In the genomic region with DNA sequence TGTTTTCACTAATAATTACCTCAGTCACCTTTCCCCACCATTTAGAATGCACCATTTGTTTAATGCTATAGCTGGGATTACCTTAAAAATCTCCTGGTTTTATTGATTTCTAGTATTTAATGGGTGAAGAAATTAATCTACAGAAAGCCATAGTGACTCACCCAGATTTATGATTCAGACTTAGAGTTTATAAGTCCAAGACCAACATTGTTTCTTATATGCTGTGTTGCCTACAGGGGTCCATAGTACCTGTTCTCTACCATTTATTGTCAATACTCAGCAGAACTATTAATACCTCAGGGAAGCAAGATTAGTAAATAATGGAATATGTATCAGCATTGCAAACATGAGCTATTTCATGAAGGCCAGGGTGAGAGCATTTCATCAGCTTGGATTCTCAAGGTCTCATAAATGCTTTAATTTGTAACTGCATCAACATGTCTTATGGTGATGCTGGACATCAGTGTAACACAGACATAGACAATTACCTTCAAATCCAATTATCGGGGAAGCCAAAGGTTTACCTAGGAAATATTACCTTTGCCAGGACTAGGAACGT, we compare ENCODE assay signal across 14 cellular contexts. TPM values are rescaled to one million over a fixed set of nuclear protein-coding genes. Genes with fewer than 3 reads are reported as not detected.
A peak's percentile ranks its signal among the peaks of the same experiment; 100 is the strongest.
DNase-seq lines count a peak whose midpoint lies in the region; ATAC-seq and TF ChIP-seq lines count a peak whose summit lies in the region.
"Had no signal": no experiment of that assay in that cellular context is flagged by ENCODE, and none has a peak within 500 bp of the region (broad histone marks: within the 10 kb centered on the region; RNA-seq: fewer than 3 reads in every experiment).

No MANE protein-coding gene starts in this region.

- ATAC-seq in PC-3 (peak; percentile 34), foreskin keratinocyte (no peak), GM21786 (IDR thresholded peaks at IDR 0.05; ENCODE audit: unreplicated experiment) (no peak)

- H3K9me2 ChIP-seq in PC-3 (replicated peaks; ENCODE audit: low read length) (no peaks in the 10 kb centered on the region), Karpas-422 (replicated peaks; ENCODE audit: insufficient read depth, low read length) (no peaks in the 10 kb centered on the region)

- POLR2A ChIA-PET in PC-3 (lab: Charles Lee; ENCODE audit: unreplicated experiment) = no interaction called here

- no peak overlapping the region for H2AFZ ChIP-seq in PC-3 (ENCODE audit: low read length)
- H2AFZ ChIP-seq in osteoblast (ENCODE audit: low read length) = no peak overlapping the region
- no peak overlapping the region for H2AFZ ChIP-seq in Karpas-422 (ENCODE audit: low read length)
- H2AFZ ChIP-seq: GM23248 had no signal

- H3K9me3 ChIP-seq in PC-3 (ENCODE audit: low read length) (no peaks in the 10 kb centered on the region), endocrine pancreas (ENCODE audit: control insufficient read depth, low read length) (no peaks in the 10 kb centered on the region), osteoblast (ENCODE audit: low read depth, low read length) (no peaks in the 10 kb centered on the region), Karpas-422 (ENCODE audit: low read length) (no peaks in the 10 kb centered on the region)
- H3K9me3 ChIP-seq: SJCRH30 had no signal

- CTCF ChIA-PET in PC-3 (lab: Charles Lee) = no interaction called here

- no peak for TF ChIP-seq CTCF in 22Rv1 (IDR thresholded peaks at IDR 0.05)
- peak; percentile 17; the same call in 1 of the 2 replicates for TF ChIP-seq CTCF in PC-3 (conservative IDR thresholded peaks at IDR 0.05; ENCODE audit: low read depth, low read length)
- no peak for TF ChIP-seq CTCF in osteoblast (IDR thresholded peaks at IDR 0.05; ENCODE audit: extremely low read depth, low read depth, low read length)
- no peak for TF ChIP-seq CTCF in foreskin keratinocyte (conservative IDR thresholded peaks at IDR 0.05)

- peaks cover 11% of the 10 kb centered on the region for H3F3A ChIP-seq in PC-3 (ENCODE audit: low read length, unreplicated experiment)

- H3K9ac ChIP-seq in PC-3 (ENCODE audit: low read length) (peak overlapping the region; percentile 67), endocrine pancreas (ENCODE audit: control insufficient read depth, insufficient read depth, low read length) (no peak overlapping the region), Karpas-422 (ENCODE audit: low read length) (no peak overlapping the region)
- H3K9ac ChIP-seq: GM23248 had no signal

- peaks cover 33% of the 10 kb centered on the region for H3K4me1 ChIP-seq in PC-3 (ENCODE audit: insufficient read depth, low read length)
- peaks cover 15% of the 10 kb centered on the region for H3K4me1 ChIP-seq in endocrine pancreas (ENCODE audit: control insufficient read depth, insufficient read depth, low read length)
- H3K4me1 ChIP-seq in osteoblast (ENCODE audit: insufficient read depth, low read length) = no peaks in the 10 kb centered on the region
- no peaks in the 10 kb centered on the region for H3K4me1 ChIP-seq in foreskin keratinocyte
- peaks cover 26% of the 10 kb centered on the region for H3K4me1 ChIP-seq in Karpas-422 (ENCODE audit: low read length)

- intact Hi-C loops in PC-3 (cut with micrococcal nuclease) = no loop called here

- BruUV-seq in PC-3 (replicated peaks; lab: Mats Ljungman, UMichigan) = no TSS peak

- DNase-seq in PC-3 (peak; percentile 65), osteoblast (ENCODE audit: insufficient read length, low spot score, missing footprints) (peak; percentile 14), foreskin keratinocyte (no peak), medulla oblongata (ENCODE audit: extremely low spot score) (no peak), Karpas-422 (no peak)
- DNase-seq: KG1, NCI-H2171 treated with DMSO at 0.1 percent for 48 hours, NCI-H510A, RPMI8226 had no signal

- H4K20me1 ChIP-seq in PC-3 (ENCODE audit: low read length) (no peaks in the 10 kb centered on the region), osteoblast (ENCODE audit: insufficient read depth, low read length) (no peaks in the 10 kb centered on the region), Karpas-422 (ENCODE audit: insufficient read depth, low read depth, low read length) (no peaks in the 10 kb centered on the region)

- H3K27ac ChIP-seq in 22Rv1 (peak overlapping the region; percentile 58), PC-3 (ENCODE audit: low read length) (peak overlapping the region; percentile 97), osteoblast (ENCODE audit: low read depth, low read length) (no peak overlapping the region), foreskin keratinocyte (no peak overlapping the region), Karpas-422 (ENCODE audit: low read length) (no peak overlapping the region)
- H3K27ac ChIP-seq: GM23248, SJCRH30 had no signal

- H3K4me2 ChIP-seq in PC-3 (ENCODE audit: low read length) = peak overlapping the region; percentile 88
- H3K4me2 ChIP-seq in osteoblast (ENCODE audit: insufficient read depth, low read length) = no peak overlapping the region
- no peak overlapping the region for H3K4me2 ChIP-seq in Karpas-422 (ENCODE audit: low read depth, low read length, poor library complexity, severe bottlenecking)

- H3K27me3 ChIP-seq in PC-3 (ENCODE audit: low read length) (no peaks in the 10 kb centered on the region), endocrine pancreas (ENCODE audit: control insufficient read depth, insufficient read depth, low read length) (no peaks in the 10 kb centered on the region), osteoblast (ENCODE audit: insufficient read depth, low read length) (no peaks in the 10 kb centered on the region), foreskin keratinocyte (no peaks in the 10 kb centered on the region), Karpas-422 (ENCODE audit: low read length) (no peaks in the 10 kb centered on the region)
- H3K27me3 ChIP-seq: SJCRH30 had no signal

- H3K79me2 ChIP-seq in PC-3 (ENCODE audit: low read length) (no peaks in the 10 kb centered on the region), osteoblast (ENCODE audit: insufficient read depth, low read length) (no peaks in the 10 kb centered on the region), Karpas-422 (ENCODE audit: low read length) (no peaks in the 10 kb centered on the region)

- H3K36me3 ChIP-seq in PC-3 (ENCODE audit: low read depth, low read length) (no peaks in the 10 kb centered on the region), endocrine pancreas (ENCODE audit: control insufficient read depth, insufficient read depth, low read length) (no peaks in the 10 kb centered on the region), osteoblast (ENCODE audit: insufficient read depth, low read length) (no peaks in the 10 kb centered on the region), Karpas-422 (ENCODE audit: insufficient read depth, low read length) (no peaks in the 10 kb centered on the region)
- H3K36me3 ChIP-seq: SJCRH30 had no signal

- H3K4me3 ChIP-seq in PC-3 (ENCODE audit: low read length) (peak overlapping the region; percentile 53), endocrine pancreas (ENCODE audit: control insufficient read depth, insufficient read depth, low read length) (peak overlapping the region; percentile 7), osteoblast (ENCODE audit: insufficient read depth, low read length) (no peak overlapping the region), Karpas-422 (ENCODE audit: low read length) (no peak overlapping the region)
- H3K4me3 ChIP-seq: GM23248, SJCRH30 had no signal

RNA-seq across cellular contexts. Expression of gene MS4A7, which starts 8.0 kb away (rescaled TPM):
- total RNA-seq in PC-3 (2014; rRNA removed) (2.1 and 3.6 TPM in 2 replicates), osteoblast (under 0.01 and 0.36 TPM in 2 replicates), foreskin keratinocyte (not detected in 2 replicates)
- polyA plus RNA-seq in foreskin keratinocyte = not detected in 2 replicates
- 2.7 and 12.1 TPM in 2 replicates for total RNA-seq in Karpas-422 (2014; rRNA removed; shearing (Covaris generic); ENCODE audit: low replicate concordance)
- total RNA-seq: GM23248, SJCRH30 had no signal
- polyA plus RNA-seq: GM23248 had no signal

RNA-seq across cellular contexts. Expression of gene MS4A14, which starts 25.9 kb away (rescaled TPM):
- total RNA-seq in PC-3 (2014; rRNA removed) (0.07 and 0.29 TPM in 2 replicates), osteoblast (not detected in 2 replicates), foreskin keratinocyte (not detected in 2 replicates)
- not detected in 2 replicates for polyA plus RNA-seq in foreskin keratinocyte
- total RNA-seq in Karpas-422 (2014; rRNA removed; shearing (Covaris generic); ENCODE audit: low replicate concordance) = 0.65 and 1.3 TPM in 2 replicates
- total RNA-seq: GM23248, SJCRH30 had no signal
- polyA plus RNA-seq: GM23248 had no signal

RNA-seq across cellular contexts. Expression of gene MS4A6E, which starts 43.3 kb away (rescaled TPM):
- not detected in 2 replicates for total RNA-seq in PC-3 (2014; rRNA removed)
- total RNA-seq in osteoblast = not detected in 2 replicates
- total RNA-seq in foreskin keratinocyte = not detected in 2 replicates
- not detected in 2 replicates for polyA plus RNA-seq in foreskin keratinocyte
- not detected in 2 replicates for total RNA-seq in Karpas-422 (2014; rRNA removed; shearing (Covaris generic); ENCODE audit: low replicate concordance)
- total RNA-seq: GM23248, SJCRH30 had no signal
- polyA plus RNA-seq: GM23248 had no signal

RNA-seq across cellular contexts. Expression of gene MS4A5, which starts 59.0 kb away (rescaled TPM):
- not detected in 2 replicates for total RNA-seq in PC-3 (2014; rRNA removed)
- not detected in 2 replicates for total RNA-seq in osteoblast
- not detected in 2 replicates for total RNA-seq in foreskin keratinocyte
- not detected in 2 replicates for polyA plus RNA-seq in foreskin keratinocyte
- total RNA-seq in Karpas-422 (2014; rRNA removed; shearing (Covaris generic); ENCODE audit: low replicate concordance) = not detected in 2 replicates
- total RNA-seq: GM23248, SJCRH30 had no signal
- polyA plus RNA-seq: GM23248 had no signal

Comparison
In these comparisons a context has a peak if more than half of its experiments do, and no peak if none do; other contexts are left out.
1. H3K27ac ChIP-seq: peak in 22Rv1 (single experiment) and PC-3 (single experiment); none in osteoblast (single experiment), foreskin keratinocyte (single experiment) and Karpas-422 (single experiment).
2. DNase-seq: peak in PC-3 (single experiment) and osteoblast (single experiment); none in foreskin keratinocyte (0 of 2), medulla oblongata (single experiment) and Karpas-422 (single experiment).
3. H3K4me3 ChIP-seq: peak in PC-3 (single experiment) and endocrine pancreas (single experiment); none in osteoblast (single experiment) and Karpas-422 (single experiment).